In the genomic region with DNA sequence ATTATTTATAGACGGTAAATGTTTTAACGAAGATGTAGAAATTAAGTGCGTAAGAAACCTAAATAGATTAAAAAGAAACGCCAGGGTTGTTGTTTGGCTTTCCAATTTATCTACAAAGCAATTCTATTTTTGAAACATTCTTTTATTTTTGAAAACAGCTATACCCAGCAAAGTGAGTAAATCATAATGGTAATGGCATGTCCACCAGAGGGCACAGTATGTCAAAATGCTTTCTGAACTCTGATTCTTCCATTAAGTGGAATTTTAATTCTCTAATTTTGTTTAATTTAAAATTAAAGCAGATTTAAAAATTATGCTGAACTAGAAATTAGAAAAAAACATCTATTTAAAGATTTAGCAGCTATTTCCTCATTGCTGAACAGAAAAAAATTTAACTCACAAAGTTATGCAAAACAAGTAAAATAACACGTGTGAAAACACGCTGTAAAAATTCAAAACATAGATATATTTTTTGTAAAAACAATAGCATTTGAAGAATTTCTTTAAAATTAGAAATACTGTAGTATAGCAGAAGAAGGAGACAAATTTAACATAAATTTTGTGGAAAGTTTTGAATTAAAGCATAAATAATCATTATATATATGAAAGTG, we compare ENCODE assay signal across 8 cellular contexts. TPM values are rescaled to one million over a fixed set of nuclear protein-coding genes. Genes with fewer than 3 reads are reported as not detected.
DNase-seq lines count a peak whose midpoint lies in the region; TF ChIP-seq lines count a peak whose summit lies in the region.

No MANE protein-coding gene starts in this region.

- H3K36me3 ChIP-seq in osteoblast (ENCODE audit: insufficient read depth, low read length), result no peaks in the 10 kb centered on the region

- TF ChIP-seq CTCF in osteoblast (IDR thresholded peaks at IDR 0.05; ENCODE audit: extremely low read depth, low read depth, low read length) (peak; percentile 68), lower leg skin (IDR thresholded peaks at IDR 0.05) (no peak)

- H3K79me2 ChIP-seq in osteoblast (ENCODE audit: insufficient read depth, low read length), result no peaks in the 10 kb centered on the region

- H3K27ac ChIP-seq in osteoblast (ENCODE audit: low read depth, low read length), result no peak overlapping the region

- DNase-seq in GM03348 (ENCODE audit: low spot score), result peak; percentile 23
- DNase-seq in NAMALWA (ENCODE audit: low spot score), result peak; percentile 78
- peak; percentile 10 for DNase-seq in cerebellar cortex (ENCODE audit: low spot score)
- DNase-seq in osteoblast (ENCODE audit: insufficient read length, low spot score, missing footprints), result no peak
- DNase-seq in posterior vena cava (ENCODE audit: low spot score), result no peak
- no peak for DNase-seq in lower leg skin (ENCODE audit: low spot score in 2 of 2)
- no peak for DNase-seq in COLO668 (lab: John Stamatoyannopoulos, UW; ENCODE audit: unreplicated experiment)
- no peak for DNase-seq in activated gamma-delta T cell (lab: John Stamatoyannopoulos, UW)

- TF ChIP-seq POLR2A in lower leg skin (IDR thresholded peaks at IDR 0.05), result no peak

- H3K4me2 ChIP-seq in osteoblast (ENCODE audit: insufficient read depth, low read length), result no peak overlapping the region

- H2AFZ ChIP-seq in osteoblast (ENCODE audit: low read length), result no peak overlapping the region

- 83 to 85% methylated on average over 6 of the region's 6 CpGs for WGBS in lower leg skin, 2 donors

- intact Hi-C loops in posterior vena cava (cut with DNase I), result loop anchor here in 1 of 2 donors (5.0 kb wide), 1 partner anchor 709 kb away; no protein-coding TSS in a partner anchor
- intact Hi-C loops in lower leg skin (cut with DNase I; ENCODE audit: low total_unique reads), result no loop called here

- H4K20me1 ChIP-seq in osteoblast (ENCODE audit: insufficient read depth, low read length), result no peaks in the 10 kb centered on the region

- H3K27me3 ChIP-seq in osteoblast (ENCODE audit: insufficient read depth, low read length), result no peaks in the 10 kb centered on the region

- H3K4me3 ChIP-seq in osteoblast (ENCODE audit: insufficient read depth, low read length), result no peak overlapping the region
- no peak overlapping the region for H3K4me3 ChIP-seq in lower leg skin (ENCODE audit: low read depth, poor library complexity, severe bottlenecking)

- H3K4me1 ChIP-seq in osteoblast (ENCODE audit: insufficient read depth, low read length), result peaks cover 15% of the 10 kb centered on the region

- no peaks in the 10 kb centered on the region for H3K9me3 ChIP-seq in osteoblast (ENCODE audit: low read depth, low read length)

RNA-seq across cellular contexts. Expression of gene RASSF6, which starts 26.5 kb away (rescaled TPM):
- not detected in 2 replicates for total RNA-seq in osteoblast
- total RNA-seq in posterior vena cava, result not detected
- 10 to 100 TPM in 3 of 4 donors, 1 to 10 TPM in 1; 6.2 to 15.1 (median 11.5) TPM for total RNA-seq in lower leg skin

Comparison
In these comparisons a context has a peak if more than half of its experiments do, and no peak if none do; other contexts are left out.
1. DNase-seq: peak in GM03348 (single experiment), NAMALWA (single experiment) and cerebellar cortex (single experiment); none in osteoblast (single experiment), posterior vena cava (single experiment), lower leg skin (0 of 2), COLO668 (single experiment) and activated gamma-delta T cell (single experiment).